In the genomic region with DNA sequence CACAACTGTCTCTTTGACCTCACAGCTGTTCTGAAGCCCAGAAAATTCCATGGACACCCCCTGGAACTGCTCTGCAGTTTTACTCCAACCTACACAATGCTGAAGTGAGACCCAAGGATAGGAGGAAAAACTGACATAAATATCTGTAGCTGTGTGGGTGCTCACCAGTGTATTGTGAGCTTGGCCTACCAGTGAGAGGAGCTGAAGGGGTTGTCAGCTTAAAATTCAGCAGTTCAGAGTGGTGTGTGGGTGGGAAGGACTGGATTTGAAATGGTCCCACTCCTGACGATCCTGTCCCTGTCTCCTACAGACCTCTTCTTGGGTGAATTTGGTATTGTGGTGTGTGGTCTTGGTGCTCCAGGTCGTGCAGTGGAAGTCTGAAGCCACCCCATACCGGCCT, we compare ENCODE assay signal across 14 cellular contexts. TPM values are rescaled to one million over a fixed set of nuclear protein-coding genes. Genes with fewer than 3 reads are reported as not detected.
DNase-seq lines count a peak whose midpoint lies in the region; ATAC-seq and TF ChIP-seq lines count a peak whose summit lies in the region.
"Had no signal": no experiment of that assay in that cellular context is flagged by ENCODE, and none has a peak within 500 bp of the region (broad histone marks: within the 10 kb centered on the region; RNA-seq: fewer than 3 reads in every experiment).

No MANE protein-coding gene starts in this region.

- no peak overlapping the region for H2BK15ac ChIP-seq in neuronal stem cell (ENCODE audit: low read length)

- H3K4me2 ChIP-seq in neuronal stem cell (ENCODE audit: insufficient read depth, low read length, poor library complexity, severe bottlenecking) = no peak overlapping the region

- peaks cover 4% of the 10 kb centered on the region for H3K79me1 ChIP-seq in neuronal stem cell (ENCODE audit: low read depth, low read length)

- intact Hi-C loops in MCF 10A (cut with micrococcal nuclease) = loop anchor here (5.0 kb wide), 1 partner anchor 93 kb away; the partner anchor contains the start of gene SLC3A2
- intact Hi-C loops in breast epithelium (cut with DNase I; ENCODE audit: low total_unique reads) = loop anchor here (5.0 to 10.0 kb wide), 3 partner anchors 45 to 1593 kb away; partner anchors contain the start of genes STX5, TEX54 and WDR74
- intact Hi-C loops in ovary (cut with DNase I) = loop anchor here in 2 of 4 donors (5.0 kb wide), 2 partner anchors 43 to 73 kb away; partner anchors contain the start of genes STX5 (in 1 of the 2) and TEX54 (in 1 of the 2)
- intact Hi-C loops in posterior vena cava (cut with DNase I) = loop anchor here (5.0 to 10.0 kb wide), 3 partner anchors 45 to 75 kb away; partner anchors contain the start of genes STX5 (in 1 of the 2), TEX54 (in 1 of the 2) and WDR74 (in 1 of the 2)

- POLR2A ChIA-PET in MCF 10A (lab: Yijun Ruan, JAX) = interaction anchor here (0.6 to 8.2 kb wide), 10 partner anchors 16 to 220 kb away, joined by 3 to 163 read pairs (median 50); partner anchors contain the start of genes LBHD1, NXF1, SLC3A2 and STX5
- POLR2A ChIA-PET in RWPE1 (lab: Yijun Ruan, JAX; ENCODE audit: low non-redundant PET) = no interaction called here

- no peak overlapping the region for H3K4ac ChIP-seq in neuronal stem cell (ENCODE audit: low read length)

- no peak overlapping the region for H2AFZ ChIP-seq in neuronal stem cell (ENCODE audit: low read length)

- peaks cover 6 to 7% of the 10 kb centered on the region in 2 donors for H3K4me1 ChIP-seq in breast epithelium
- peaks cover 8 to 12% of the 10 kb centered on the region in 2 donors for H3K4me1 ChIP-seq in neuronal stem cell (ENCODE audit: control insufficient read depth in 2 of 2, insufficient read depth in 1 of 2, low read depth in 1 of 2, low read length in 2 of 2)
- no peaks in the 10 kb centered on the region for H3K4me1 ChIP-seq in ovary (ENCODE audit: insufficient read depth)
- H3K4me1 ChIP-seq: BE2C had no signal

- no peak overlapping the region for H2AK5ac ChIP-seq in neuronal stem cell (ENCODE audit: low read depth, low read length)

- H3K4me3 ChIP-seq in breast epithelium = no peak overlapping the region
- H3K4me3 ChIP-seq in neuronal stem cell (ENCODE audit: low read length in 2 of 2) = peak overlapping the region in 1 of 2 donors; percentile 4
- no peak overlapping the region for H3K4me3 ChIP-seq in ovary

- H4K91ac ChIP-seq in neuronal stem cell (ENCODE audit: low read depth, low read length, poor library complexity) = no peak overlapping the region

- H2BK5ac ChIP-seq in neuronal stem cell (ENCODE audit: low read length) = no peak overlapping the region

- H3K4me3 Mint-ChIP-seq in MCF 10A (ENCODE audit: unreplicated experiment) (peak overlapping the region; percentile 90), chondrocyte (ENCODE audit: unreplicated experiment) (no peak overlapping the region)
- peak overlapping the region; percentile 94 to 97 for H3K4me3 Mint-ChIP-seq in stimulated activated naive B cell treated with anti-CD40 and anti-IgM and Interleukin-4, amounts not matched to agents 10 μg/mL and 1 μg/mL and 100 μg/mL, for 72 hours

- no peaks in the 10 kb centered on the region for H3K9me3 ChIP-seq in breast epithelium
- no peaks in the 10 kb centered on the region for H3K9me3 ChIP-seq in neuronal stem cell (replicated peaks in 1 of 2; ENCODE audit: control insufficient read depth in 2 of 2, insufficient read depth in 1 of 2, low read depth in 1 of 2, low read length in 2 of 2)
- no peaks in the 10 kb centered on the region for H3K9me3 ChIP-seq in ovary
- H3K9me3 ChIP-seq: BE2C, heart right ventricle, left lung had no signal

- BruUV-seq in MCF 10A (replicated peaks; lab: Mats Ljungman, UMichigan) = no TSS peak

- TF ChIP-seq POLR2A in breast epithelium (IDR thresholded peaks at IDR 0.05) (no peak), ovary (IDR thresholded peaks at IDR 0.05) (no peak)

- WGBS in neuronal stem cell (ENCODE audit: extremely low coverage in 2 of 2, insufficient read length in 2 of 2, insufficient replicate concordance in 1 of 2), 2 donors = no CpG with 5 or more reads among the region's 3 CpGs
- 34 to 48% (median 36%) methylated on average over 3 of the region's 3 CpGs for WGBS in ovary, 3 donors

- H3K23ac ChIP-seq in neuronal stem cell (ENCODE audit: low read depth, low read length, poor library complexity) = no peak overlapping the region

- H3K4me1 Mint-ChIP-seq in MCF 10A (ENCODE audit: insufficient read depth, unreplicated experiment) (peaks cover 15% of the 10 kb centered on the region), chondrocyte (ENCODE audit: low read depth) (peaks cover 54% of the 10 kb centered on the region)
- H3K4me1 Mint-ChIP-seq in stimulated activated naive B cell treated with anti-CD40 and anti-IgM and Interleukin-4, amounts not matched to agents 10 μg/mL and 1 μg/mL and 100 μg/mL, for 72 hours = peaks cover 28 to 50% of the 10 kb centered on the region in 2 donors

- no peak overlapping the region for H4K8ac ChIP-seq in neuronal stem cell (ENCODE audit: low read depth, low read length)

- H2BK12ac ChIP-seq in neuronal stem cell (ENCODE audit: low read length) = no peak overlapping the region

- no peaks in the 10 kb centered on the region for H3K9me3 Mint-ChIP-seq in MCF 10A (ENCODE audit: unreplicated experiment)
- no peaks in the 10 kb centered on the region for H3K9me3 Mint-ChIP-seq in chondrocyte (ENCODE audit: low read depth)
- no peaks in the 10 kb centered on the region for H3K9me3 Mint-ChIP-seq in stimulated activated naive B cell treated with anti-CD40 and anti-IgM and Interleukin-4, amounts not matched to agents 10 μg/mL and 1 μg/mL and 100 μg/mL, for 72 hours

- H3K9ac ChIP-seq in neuronal stem cell (ENCODE audit: low read depth, low read length, poor library complexity) = no peak overlapping the region

- H3K27ac Mint-ChIP-seq in MCF 10A (ENCODE audit: low read depth, unreplicated experiment) = peak overlapping the region; percentile 93
- peak overlapping the region; percentile 76 for H3K27ac Mint-ChIP-seq in chondrocyte (ENCODE audit: unreplicated experiment)
- peak overlapping the region; percentile 73 for H3K27ac Mint-ChIP-seq in stimulated activated naive B cell treated with anti-CD40 and anti-IgM and Interleukin-4, amounts not matched to agents 10 μg/mL and 1 μg/mL and 100 μg/mL, for 72 hours

- H3K27me3 Mint-ChIP-seq in MCF 10A (ENCODE audit: insufficient read depth, unreplicated experiment) (no peaks in the 10 kb centered on the region), chondrocyte (ENCODE audit: low read depth) (no peaks in the 10 kb centered on the region)
- no peaks in the 10 kb centered on the region for H3K27me3 Mint-ChIP-seq in stimulated activated naive B cell treated with anti-CD40 and anti-IgM and Interleukin-4, amounts not matched to agents 10 μg/mL and 1 μg/mL and 100 μg/mL, for 72 hours

- H3K18ac ChIP-seq in neuronal stem cell (ENCODE audit: low read length) = no peak overlapping the region

- H3K36me3 ChIP-seq in breast epithelium = no peaks in the 10 kb centered on the region
- H3K36me3 ChIP-seq in neuronal stem cell (replicated peaks in 1 of 2; ENCODE audit: control insufficient read depth in 2 of 2, insufficient read depth in 2 of 2, low read length in 2 of 2) = peaks cover 22 to 80% of the 10 kb centered on the region in 2 donors
- H3K36me3 ChIP-seq in ovary = no peaks in the 10 kb centered on the region

- peaks cover 75% of the 10 kb centered on the region for H3K36me3 Mint-ChIP-seq in MCF 10A (ENCODE audit: insufficient read depth, unreplicated experiment)
- peaks cover 12% of the 10 kb centered on the region for H3K36me3 Mint-ChIP-seq in chondrocyte (ENCODE audit: low read depth)
- peaks cover 35 to 47% of the 10 kb centered on the region in 2 donors for H3K36me3 Mint-ChIP-seq in stimulated activated naive B cell treated with anti-CD40 and anti-IgM and Interleukin-4, amounts not matched to agents 10 μg/mL and 1 μg/mL and 100 μg/mL, for 72 hours

- CTCF ChIA-PET in MCF 10A (lab: Yijun Ruan, JAX) (interaction anchor here (0.7 to 4.7 kb wide), 10 partner anchors 14 to 408 kb away, joined by 3 to 47 read pairs (median 3); partner anchors contain the start of genes SLC3A2 and TEX54), RWPE1 (lab: Yijun Ruan, JAX) (no interaction called here)

- H2BK120ac ChIP-seq in neuronal stem cell (ENCODE audit: low read depth, low read length) = no peak overlapping the region

- H3K27ac ChIP-seq in breast epithelium (peak overlapping the region in 1 of 2 donors; percentile 21), RWPE1 (peak overlapping the region; percentile 99), neuronal stem cell (replicated peaks; ENCODE audit: low read length) (no peak overlapping the region), ovary (no peak overlapping the region)
- H3K27ac ChIP-seq: brain microvascular endothelial cell had no signal

- DNase-seq in MCF 10A (ENCODE audit: unreplicated experiment) (no peak), breast epithelium (ENCODE audit: low spot score in 2 of 2) (no peak), RWPE1 (ENCODE audit: low spot score) (no peak), chondrocyte (ENCODE audit: low spot score) (no peak), neuronal stem cell (ENCODE audit: low spot score) (no peak), ovary (no peak), posterior vena cava (ENCODE audit: low spot score) (no peak)
- DNase-seq in stimulated activated naive B cell treated with anti-CD40 and anti-IgM and Interleukin-4, amounts not matched to agents 10 μg/mL and 1 μg/mL and 100 μg/mL, for 72 hours = no peak
- DNase-seq: BE2C, brain microvascular endothelial cell, heart right ventricle, left lung, NCI-H2029 treated with DMSO at 0.1 percent for 48 hours, occipital lobe had no signal

- H3K27me3 ChIP-seq in breast epithelium = no peaks in the 10 kb centered on the region
- H3K27me3 ChIP-seq in neuronal stem cell (ENCODE audit: control insufficient read depth in 3 of 3, insufficient read depth in 3 of 3, low read depth in 1 of 3, low read length in 3 of 3) = no peaks in the 10 kb centered on the region
- H3K27me3 ChIP-seq in ovary = no peaks in the 10 kb centered on the region
- H3K27me3 ChIP-seq: BE2C, brain microvascular endothelial cell, heart right ventricle, left lung had no signal

- TF ChIP-seq CTCF in MCF 10A (IDR thresholded peaks at IDR 0.05; ENCODE audit: unreplicated experiment) (no peak), breast epithelium (IDR thresholded peaks at IDR 0.05) (no peak), RWPE1 (conservative IDR thresholded peaks at IDR 0.05; ENCODE audit: low read depth) (no peak), chondrocyte (IDR thresholded peaks at IDR 0.05) (no peak), ovary (IDR thresholded peaks at IDR 0.05) (no peak)

- H3K14ac ChIP-seq in neuronal stem cell (ENCODE audit: low read length) = no peak overlapping the region

- TF ChIP-seq EP300 in ovary (IDR thresholded peaks at IDR 0.05) = no peak

- ATAC-seq in stimulated activated naive B cell treated with anti-CD40 and anti-IgM and Interleukin-4, amounts not matched to agents 10 μg/mL and 1 μg/mL and 100 μg/mL, for 72 hours (replicated peaks) = no peak
- ATAC-seq: heart right ventricle, left lung had no signal

RNA-seq across cellular contexts. Expression of gene TMEM223, which starts 2.2 kb away (rescaled TPM):
- total RNA-seq in MCF 10A (2022) = 9.6 and 9.9 TPM in 2 replicates
- 10 to 100 TPM; 26.9 to 34.1 (median 29.8) TPM for total RNA-seq in breast epithelium
- 11.4 to 16.2 TPM (median 14.7 TPM) in 3 replicates for total RNA-seq in chondrocyte
- polyA plus RNA-seq in neuronal stem cell (2013, experiment 1 of 2) = 41.0 TPM
- polyA plus RNA-seq in neuronal stem cell (2013, experiment 2 of 2) = 39.1 TPM
- 10 to 100 TPM; 12.0 to 26.9 (median 13.1) TPM for total RNA-seq in ovary
- 10 to 100 TPM; 13.7 to 15.5 TPM for polyA plus RNA-seq in ovary
- 1 to 10 TPM; 8.9 to 10.0 TPM for total RNA-seq in posterior vena cava

RNA-seq across cellular contexts. Expression of gene TMEM179B, which starts 2.4 kb away (rescaled TPM):
- total RNA-seq in MCF 10A (2022) (45.1 and 47.8 TPM in 2 replicates), breast epithelium (10 to 100 TPM; 61.4 to 66.9 (median 64.9) TPM), chondrocyte (29.4 to 44.9 TPM (median 35.1 TPM) in 3 replicates), ovary (100 to 1,000 TPM in 1 of 7 donors, 10 to 100 TPM in 6; 32.7 to 101 (median 36.5) TPM), posterior vena cava (10 to 100 TPM; 23.7 to 33.0 TPM)
- 36.7 TPM for polyA plus RNA-seq in neuronal stem cell (2013, experiment 1 of 2)
- polyA plus RNA-seq in neuronal stem cell (2013, experiment 2 of 2) = 35.2 TPM
- polyA plus RNA-seq in ovary = 10 to 100 TPM; 54.4 to 91.7 TPM

RNA-seq across cellular contexts. Expression of gene NXF1, which starts 15.7 kb away (rescaled TPM):
- total RNA-seq in MCF 10A (2022) (47.6 and 53.3 TPM in 2 replicates), breast epithelium (10 to 100 TPM; 74.9 to 89.3 (median 76.4) TPM), chondrocyte (51.3 to 69.5 TPM (median 52.4 TPM) in 3 replicates), ovary (10 to 100 TPM; 48.8 to 96.8 (median 77.7) TPM), posterior vena cava (10 to 100 TPM; 53.0 to 58.1 TPM)
- 32.8 TPM for polyA plus RNA-seq in neuronal stem cell (2013, experiment 1 of 2)
- polyA plus RNA-seq in neuronal stem cell (2013, experiment 2 of 2) = 30.9 TPM
- 100 to 1,000 TPM in 1 of 2 donors, 10 to 100 TPM in 1; 99.4 to 125 TPM for polyA plus RNA-seq in ovary

RNA-seq across cellular contexts. Expression of gene TAF6L, which starts 18.4 kb away (rescaled TPM):
- 11.6 and 12.0 TPM in 2 replicates for total RNA-seq in MCF 10A (2022)
- 10 to 100 TPM; 14.1 to 20.8 (median 20.5) TPM for total RNA-seq in breast epithelium
- total RNA-seq in chondrocyte = 18.8 to 31.0 TPM (median 21.4 TPM) in 3 replicates
- 13.5 TPM for polyA plus RNA-seq in neuronal stem cell (2013, experiment 1 of 2)
- 15.0 TPM for polyA plus RNA-seq in neuronal stem cell (2013, experiment 2 of 2)
- 10 to 100 TPM; 15.9 to 33.6 (median 26.3) TPM for total RNA-seq in ovary
- polyA plus RNA-seq in ovary = 10 to 100 TPM in 1 of 2 donors, 1 to 10 TPM in 1; 5.4 to 26.5 TPM
- total RNA-seq in posterior vena cava = 10 to 100 TPM; 11.3 to 12.9 TPM

RNA-seq across cellular contexts. Expression of gene POLR2G, which starts 28.2 kb away (rescaled TPM):
- total RNA-seq in MCF 10A (2022) (95.0 and 95.1 TPM in 2 replicates), breast epithelium (10 to 100 TPM; 54.2 to 80.6 (median 65.5) TPM), chondrocyte (75.9 to 77.8 TPM (median 77.0 TPM) in 3 replicates), ovary (10 to 100 TPM; 42.1 to 77.0 (median 53.6) TPM), posterior vena cava (10 to 100 TPM; 39.7 to 50.9 TPM)
- polyA plus RNA-seq in neuronal stem cell (2013, experiment 1 of 2) = 94.4 TPM
- polyA plus RNA-seq in neuronal stem cell (2013, experiment 2 of 2) = 93.6 TPM
- polyA plus RNA-seq in ovary = 100 to 1,000 TPM; 100 to 108 TPM
